ENCODE assay signal across 1 cellular context in the genomic region with DNA sequence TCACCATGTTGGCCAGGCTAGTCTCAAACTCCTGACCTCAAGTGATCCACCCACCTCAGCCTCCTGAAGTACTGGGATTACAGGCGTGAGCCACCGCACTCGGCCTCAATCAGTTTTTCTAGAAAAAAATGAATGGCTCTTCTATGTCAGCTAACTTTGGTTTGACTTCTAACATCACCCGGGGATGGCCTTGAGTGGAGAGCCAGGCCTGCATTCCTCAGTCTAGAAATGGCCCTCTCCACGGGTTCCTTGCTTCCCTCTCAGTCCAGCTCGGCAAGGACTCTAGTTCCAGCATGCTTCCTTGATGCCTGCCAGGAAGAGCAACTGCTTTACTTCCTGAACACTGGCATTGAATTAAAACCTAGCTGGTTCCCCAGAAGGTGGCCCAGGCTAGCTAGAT.
TF ChIP-seq lines count a peak whose summit lies in the region.

No MANE protein-coding gene starts in this region.

TF ChIP-seq in IMR-90, 13 proteins besides CTCF, POLR2A, EP300 and RAD21 (continued from another document):
- TF ChIP-seq, protein P1, sequence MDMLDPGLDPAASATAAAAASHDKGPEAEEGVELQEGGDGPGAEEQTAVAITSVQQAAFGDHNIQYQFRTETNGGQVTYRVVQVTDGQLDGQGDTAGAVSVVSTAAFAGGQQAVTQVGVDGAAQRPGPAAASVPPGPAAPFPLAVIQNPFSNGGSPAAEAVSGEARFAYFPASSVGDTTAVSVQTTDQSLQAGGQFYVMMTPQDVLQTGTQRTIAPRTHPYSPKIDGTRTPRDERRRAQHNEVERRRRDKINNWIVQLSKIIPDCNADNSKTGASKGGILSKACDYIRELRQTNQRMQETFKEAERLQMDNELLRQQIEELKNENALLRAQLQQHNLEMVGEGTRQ (IDR thresholded peaks at IDR 0.05; ENCODE audit: low read depth, low read length) = no peak
- TF ChIP-seq, protein P2, sequence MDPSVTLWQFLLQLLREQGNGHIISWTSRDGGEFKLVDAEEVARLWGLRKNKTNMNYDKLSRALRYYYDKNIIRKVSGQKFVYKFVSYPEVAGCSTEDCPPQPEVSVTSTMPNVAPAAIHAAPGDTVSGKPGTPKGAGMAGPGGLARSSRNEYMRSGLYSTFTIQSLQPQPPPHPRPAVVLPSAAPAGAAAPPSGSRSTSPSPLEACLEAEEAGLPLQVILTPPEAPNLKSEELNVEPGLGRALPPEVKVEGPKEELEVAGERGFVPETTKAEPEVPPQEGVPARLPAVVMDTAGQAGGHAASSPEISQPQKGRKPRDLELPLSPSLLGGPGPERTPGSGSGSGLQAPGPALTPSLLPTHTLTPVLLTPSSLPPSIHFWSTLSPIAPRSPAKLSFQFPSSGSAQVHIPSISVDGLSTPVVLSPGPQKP (IDR thresholded peaks at IDR 0.05; ENCODE audit: borderline replicate concordance, low read depth, low read length) = no peak
- TF ChIP-seq SMC3 (IDR thresholded peaks at IDR 0.05; ENCODE audit: low read depth, low read length) (no peak), MAZ (IDR thresholded peaks at IDR 0.05; ENCODE audit: borderline replicate concordance, low read depth, low read length) (no peak), RCOR1 (IDR thresholded peaks at IDR 0.05; ENCODE audit: insufficient replicate concordance, low read length) (no peak), CHD1 (IDR thresholded peaks at IDR 0.05; ENCODE audit: low read depth, low read length) (no peak), RFX5 (IDR thresholded peaks at IDR 0.05; ENCODE audit: low read depth, low read length) (no peak), BHLHE40 (IDR thresholded peaks at IDR 0.05; ENCODE audit: low read depth, low read length) (no peak), FOS (IDR thresholded peaks at IDR 0.05; ENCODE audit: low read depth, low read length) (no peak), CEBPB (IDR thresholded peaks at IDR 0.05; ENCODE audit: low read depth, low read length) (no peak)
TF ChIP-seq in IMR-90: peak in this region for 0.
